Comparison of ENCODE assay signal across 8 cellular contexts in genomic region chr12:49058366-49059062, GRCh38. TPM values are rescaled to one million over a fixed set of nuclear protein-coding genes. Genes with fewer than 3 reads are reported as not detected.
A peak's percentile ranks its signal among the peaks of the same experiment; 100 is the strongest.
DNase-seq lines count a peak whose midpoint lies in the region; ATAC-seq and TF ChIP-seq lines count a peak whose summit lies in the region.

No MANE protein-coding gene starts in this region.

- peak; percentile 55 for DNase-seq in activated CD8-positive, alpha-beta memory T cell treated with anti-CD3 and anti-CD28 coated beads for 24 hours
- no peak for DNase-seq in activated CD8-positive, alpha-beta memory T cell treated with anti-CD3 and anti-CD28 coated beads, Interleukin-2, amount 50 U/mL, for 4 hours
- no peak for DNase-seq in left lobe of liver (ENCODE audit: low spot score)
- no peak for DNase-seq in thoracic aorta (ENCODE audit: low spot score)
- no peak for DNase-seq in C1 segment of cervical spinal cord (lab: John Stamatoyannopoulos, UW)
- no peak for DNase-seq in stimulated activated naive CD4-positive, alpha-beta T cell treated with Interleukin-2 at 50 U/mL for 16 hours (lab: John Stamatoyannopoulos, UW)

- H3K36me3 ChIP-seq in thoracic aorta = peaks cover 4% of the 10 kb centered on the region

- H3K27me3 ChIP-seq in thoracic aorta (replicated peaks; ENCODE audit: insufficient read depth) = no peaks in the 10 kb centered on the region

- peaks cover 34 to 55% of the 10 kb centered on the region in 2 donors for H3K4me1 ChIP-seq in thoracic aorta (ENCODE audit: control insufficient read depth in 1 of 2, low read depth in 2 of 2)

- no peak for TF ChIP-seq CTCF in thoracic aorta (IDR thresholded peaks at IDR 0.05)

- H3K4me3 Mint-ChIP-seq in activated naive CD8-positive, alpha-beta T cell = peak overlapping the region; percentile 93

- no peaks in the 10 kb centered on the region for H3K27me3 Mint-ChIP-seq in activated naive CD8-positive, alpha-beta T cell

- H3K36me3 Mint-ChIP-seq in activated naive CD8-positive, alpha-beta T cell = peaks cover 2% of the 10 kb centered on the region

- H3K9me3 ChIP-seq in thoracic aorta = no peaks in the 10 kb centered on the region

- peak overlapping the region; percentile 92 for H3K27ac Mint-ChIP-seq in activated naive CD8-positive, alpha-beta T cell

- H3K27ac ChIP-seq in thoracic aorta = peak overlapping the region; percentile 19 to 97

- no peaks in the 10 kb centered on the region for H3K9me3 Mint-ChIP-seq in activated naive CD8-positive, alpha-beta T cell (ENCODE audit: low read depth)

- peak; percentile 2 for ATAC-seq in left lobe of liver
- ATAC-seq in thoracic aorta (ENCODE audit: insufficient number of reproducible peaks, low FRiP score, low read depth) = no peak
- ATAC-seq in GM19397 (IDR thresholded peaks at IDR 0.05; ENCODE audit: unreplicated experiment) = no peak

- peaks cover 51% of the 10 kb centered on the region for H3K4me1 Mint-ChIP-seq in activated naive CD8-positive, alpha-beta T cell (ENCODE audit: low read depth)

- peak overlapping the region; percentile 94 for H3K4me3 ChIP-seq in thoracic aorta

RNA-seq across cellular contexts. Expression of gene KMT2D, which starts 2.1 kb away (rescaled TPM):
- total RNA-seq in left lobe of liver = 44.8 TPM
- 100 to 1,000 TPM in 1 of 2 donors, 10 to 100 TPM in 1; 56.5 to 101 TPM for total RNA-seq in thoracic aorta

RNA-seq across cellular contexts. Expression of gene RHEBL1, which starts 11.3 kb away (rescaled TPM):
- total RNA-seq in left lobe of liver (0.18 TPM), thoracic aorta (1 to 10 TPM in 1 of 2 donors, not detected in 1; 1.3 TPM)

RNA-seq across cellular contexts. Expression of gene DHH, which starts 36.1 kb away (rescaled TPM):
- total RNA-seq in left lobe of liver (not detected), thoracic aorta (1 to 10 TPM; 1.2 to 2.4 TPM)

RNA-seq across cellular contexts. Expression of gene PRKAG1, which starts 39.9 kb away (rescaled TPM):
- total RNA-seq in left lobe of liver = 27.7 TPM
- total RNA-seq in thoracic aorta = 10 to 100 TPM; 53.2 to 68.1 TPM

RNA-seq across cellular contexts. Expression of gene LMBR1L, which starts 52.1 kb away (rescaled TPM):
- total RNA-seq in left lobe of liver (17.7 TPM), thoracic aorta (10 to 100 TPM; 77.7 to 93.4 TPM)
